ENCODE assay signal across 10 cellular contexts in genomic region chr11:13316528-13316961, GRCh38. TPM values are rescaled to one million over a fixed set of nuclear protein-coding genes. Genes with fewer than 3 reads are reported as not detected.
DNase-seq lines count a peak whose midpoint lies in the region; ATAC-seq and TF ChIP-seq lines count a peak whose summit lies in the region.
"Had no signal": no experiment of that assay in that cellular context is flagged by ENCODE, and none has a peak within 500 bp of the region (broad histone marks: within the 10 kb centered on the region; RNA-seq: fewer than 3 reads in every experiment).

No MANE protein-coding gene starts in this region.

- no peak overlapping the region for H3K4me3 Mint-ChIP-seq in activated CD4-positive, alpha-beta memory T cell treated with anti-CD3 and anti-CD28 coated beads, Interleukin-2, amount 10 ng/mL, durations not matched to agents 7 days and 5 days
- H3K4me3 Mint-ChIP-seq: nephron had no signal

- no peak for TF ChIP-seq CTCF in cardiac fibroblast (IDR thresholded peaks at IDR 0.05; ENCODE audit: low read depth, low read length)

- CTCF ChIA-PET in activated CD4-positive, alpha-beta memory T cell treated with anti-CD3 and anti-CD28 coated beads, Interleukin-2, amount 10 ng/mL, durations not matched to agents 7 days and 5 days (lab: Charles Lee), result interaction anchor here (1.3 kb wide), 1 partner anchor 27 kb away, joined by 4 read pairs; no protein-coding TSS in a partner anchor

- no peaks in the 10 kb centered on the region for H3K9me3 Mint-ChIP-seq in activated CD4-positive, alpha-beta memory T cell treated with anti-CD3 and anti-CD28 coated beads, Interleukin-2, amount 10 ng/mL, durations not matched to agents 7 days and 5 days
- H3K9me3 Mint-ChIP-seq: nephron had no signal

- H3K4me3 ChIP-seq in cardiac fibroblast (replicated peaks in 1 of 2; ENCODE audit: low read depth in 2 of 2, low read length in 2 of 2) (no peak overlapping the region), skeletal muscle cell (ENCODE audit: low read depth, low read length) (no peak overlapping the region)
- H3K4me3 ChIP-seq: Peyer's patch had no signal

- peaks cover 32% of the 10 kb centered on the region for H3K4me1 Mint-ChIP-seq in activated CD4-positive, alpha-beta memory T cell treated with anti-CD3 and anti-CD28 coated beads, Interleukin-2, amount 10 ng/mL, durations not matched to agents 7 days and 5 days

- no peak overlapping the region for H3K27ac Mint-ChIP-seq in activated CD4-positive, alpha-beta memory T cell treated with anti-CD3 and anti-CD28 coated beads, Interleukin-2, amount 10 ng/mL, durations not matched to agents 7 days and 5 days
- H3K27ac Mint-ChIP-seq: nephron had no signal

- H3K36me3 Mint-ChIP-seq in activated CD4-positive, alpha-beta memory T cell treated with anti-CD3 and anti-CD28 coated beads, Interleukin-2, amount 10 ng/mL, durations not matched to agents 7 days and 5 days (ENCODE audit: low read depth), result peaks cover 21% of the 10 kb centered on the region

- POLR2A ChIA-PET in activated CD4-positive, alpha-beta memory T cell treated with anti-CD3 and anti-CD28 coated beads, Interleukin-2, amount 10 ng/mL, durations not matched to agents 7 days and 5 days (lab: Charles Lee), result interaction anchor here (0.8 to 3.0 kb wide), 2 partner anchors 15 to 38 kb away, joined by 3 to 11 read pairs; no protein-coding TSS in a partner anchor

- ATAC-seq in GM18511 (IDR thresholded peaks at IDR 0.05; ENCODE audit: unreplicated experiment), result peak; percentile 39
- ATAC-seq in HG03378 (IDR thresholded peaks at IDR 0.05; ENCODE audit: unreplicated experiment), result peak; percentile 43
- ATAC-seq in GM21360 (IDR thresholded peaks at IDR 0.05; ENCODE audit: unreplicated experiment), result no peak

- DNase-seq in cardiac fibroblast (ENCODE audit: low read depth in 2 of 2) (peak; percentile 81 to 84), skeletal muscle cell (ENCODE audit: low read depth) (peak; percentile 15), HuH-7 (ENCODE audit: low spot score) (no peak)
- no peak for DNase-seq in activated CD4-positive, alpha-beta memory T cell treated with anti-CD3 and anti-CD28 coated beads, Interleukin-2, amount 10 ng/mL, durations not matched to agents 7 days and 5 days
- no peak for DNase-seq in effector CD4-positive, alpha-beta T cell

- no peaks in the 10 kb centered on the region for H3K27me3 Mint-ChIP-seq in activated CD4-positive, alpha-beta memory T cell treated with anti-CD3 and anti-CD28 coated beads, Interleukin-2, amount 10 ng/mL, durations not matched to agents 7 days and 5 days

RNA-seq across cellular contexts. Expression of gene BMAL1, which starts 39.0 kb away (rescaled TPM):
- total RNA-seq in activated CD4-positive, alpha-beta memory T cell treated with anti-CD3 and anti-CD28 coated beads, Interleukin-2, amount 10 ng/mL, durations not matched to agents 7 days and 5 days, result 10 to 100 TPM; 36.0 to 41.0 TPM

Comparison
In these comparisons a context has a peak if more than half of its experiments do, and no peak if none do; other contexts are left out.
1. DNase-seq: peak in cardiac fibroblast (2 of 2) and skeletal muscle cell (single experiment); none in activated CD4-positive, alpha-beta memory T cell treated with anti-CD3 and anti-CD28 coated beads, Interleukin-2, amount 10 ng/mL, durations not matched to agents 7 days and 5 days (single experiment), HuH-7 (single experiment) and effector CD4-positive, alpha-beta T cell (single experiment).